23 cellular contexts compared by ENCODE assay signal in genomic region chr9:78609471-78609870, GRCh38.
DNase-seq lines count a peak whose midpoint lies in the region; ATAC-seq, FAIRE-seq and TF ChIP-seq lines count a peak whose summit lies in the region.
"Had no signal": no experiment of that assay in that cellular context is flagged by ENCODE, and none has a peak within 500 bp of the region (broad histone marks: within the 10 kb centered on the region; RNA-seq: fewer than 3 reads in every experiment).

No MANE protein-coding gene starts in this region.

- WGBS in neuronal stem cell (ENCODE audit: extremely low coverage in 2 of 2, insufficient read length in 2 of 2, insufficient replicate concordance in 1 of 2), 2 donors: no CpG with 5 or more reads among the region's 8 CpGs
- WGBS in small intestine, 3 donors: 78 to 82% (median 79%) methylated on average over 8 of the region's 8 CpGs

- no peaks in the 10 kb centered on the region for H3K9me3 ChIP-seq in DOHH2 (ENCODE audit: control insufficient read depth, insufficient read depth, low read length)
- H3K9me3 ChIP-seq in neuronal stem cell (replicated peaks in 1 of 2; ENCODE audit: control insufficient read depth in 2 of 2, insufficient read depth in 1 of 2, low read depth in 1 of 2, low read length in 2 of 2): no peaks in the 10 kb centered on the region
- no peaks in the 10 kb centered on the region for H3K9me3 ChIP-seq in small intestine (ENCODE audit: control insufficient read depth, low read depth)
- H3K9me3 ChIP-seq: esophagus squamous epithelium, left ventricle myocardium inferior, Peyer's patch, transverse colon had no signal

- no peak for TF ChIP-seq CTCF in DOHH2 (IDR thresholded peaks at IDR 0.05; ENCODE audit: low read depth, low read length, poor library complexity, severe bottlenecking)

- no peak overlapping the region for H2BK12ac ChIP-seq in neuronal stem cell (ENCODE audit: low read length)

- no peak overlapping the region for H3K4ac ChIP-seq in neuronal stem cell (ENCODE audit: low read length)

- peaks cover 25% of the 10 kb centered on the region for H3K27me3 ChIP-seq in DOHH2 (ENCODE audit: control insufficient read depth, low read length)
- H3K27me3 ChIP-seq in neuronal stem cell (ENCODE audit: control insufficient read depth in 3 of 3, insufficient read depth in 3 of 3, low read depth in 1 of 3, low read length in 3 of 3): no peaks in the 10 kb centered on the region
- H3K27me3 ChIP-seq in small intestine (ENCODE audit: control insufficient read depth in 2 of 2, insufficient read depth in 2 of 2, low read length in 2 of 2): no peaks in the 10 kb centered on the region
- H3K27me3 ChIP-seq: esophagus squamous epithelium, Peyer's patch, transverse colon had no signal

- H3K79me1 ChIP-seq in neuronal stem cell (ENCODE audit: low read depth, low read length): no peaks in the 10 kb centered on the region

- no peaks in the 10 kb centered on the region for H3K4me1 Mint-ChIP-seq in activated CD4-positive, alpha-beta T cell treated with anti-CD3 and anti-CD28 coated beads, Interleukin-2, amount 10 ng/mL, durations not matched to agents 24 days and 14 days
- H3K4me1 Mint-ChIP-seq in activated CD4-positive, alpha-beta T cell treated with anti-CD3 and anti-CD28 coated beads for 36 hours: no peaks in the 10 kb centered on the region
- H3K4me1 Mint-ChIP-seq: activated CD4-positive, alpha-beta T cell treated with anti-CD3 and anti-CD28 coated beads, Interleukin-2, amount 10 ng/mL, durations not matched to agents 7 days and 5 days; CD4-positive, alpha-beta memory T cell; IgD-negative memory B cell had no signal

- H2BK15ac ChIP-seq in neuronal stem cell (ENCODE audit: low read length): no peak overlapping the region

- no peaks in the 10 kb centered on the region for H3K79me2 ChIP-seq in DOHH2 (ENCODE audit: control insufficient read depth, low read length)

- no peak overlapping the region for H4K8ac ChIP-seq in neuronal stem cell (ENCODE audit: low read depth, low read length)

- H2BK120ac ChIP-seq in neuronal stem cell (ENCODE audit: low read depth, low read length): no peak overlapping the region

- 0 out of 2 replicates have a peak overlapping the region, but pooled peaks have one; percentile 16 for H3K4me2 ChIP-seq in DOHH2 (ENCODE audit: low read length)
- no peak overlapping the region for H3K4me2 ChIP-seq in neuronal stem cell (ENCODE audit: insufficient read depth, low read length, poor library complexity, severe bottlenecking)

- no peak overlapping the region for H3K23ac ChIP-seq in neuronal stem cell (ENCODE audit: low read depth, low read length, poor library complexity)

- no peak overlapping the region for H3K4me3 Mint-ChIP-seq in activated CD4-positive, alpha-beta T cell treated with anti-CD3 and anti-CD28 coated beads, Interleukin-2, amount 10 ng/mL, durations not matched to agents 24 days and 14 days
- H3K4me3 Mint-ChIP-seq in activated CD4-positive, alpha-beta T cell treated with anti-CD3 and anti-CD28 coated beads for 36 hours: no peak overlapping the region
- H3K4me3 Mint-ChIP-seq: activated CD4-positive, alpha-beta T cell treated with anti-CD3 and anti-CD28 coated beads, Interleukin-2, amount 10 ng/mL, durations not matched to agents 7 days and 5 days; CD4-positive, alpha-beta memory T cell had no signal

- peak; percentile 25 to 76 for DNase-seq in NCI-H2081 (lab: John Stamatoyannopoulos, UW)
- peak; percentile 88 for DNase-seq in NCI-H69 (lab: John Stamatoyannopoulos, UW)
- DNase-seq in neuronal stem cell (ENCODE audit: low spot score): no peak
- DNase-seq in small intestine: no peak
- DNase-seq in activated CD4-positive, alpha-beta T cell treated with anti-CD3 and anti-CD28 coated beads, Interleukin-2, amount 10 ng/mL, durations not matched to agents 24 days and 14 days: no peak
- no peak for DNase-seq in activated CD4-positive, alpha-beta T cell treated with anti-CD3 and anti-CD28 coated beads for 36 hours
- no peak for DNase-seq in AML-193 (lab: John Stamatoyannopoulos, UW)
- DNase-seq: activated CD4-positive, alpha-beta T cell treated with anti-CD3 and anti-CD28 coated beads, Interleukin-2, amount 10 ng/mL, durations not matched to agents 7 days and 5 days; activated CD8-positive, alpha-beta memory T cell treated with anti-CD3 and anti-CD28 coated beads, Interleukin-2, amount 50 U/mL, for 48 hours; CD4-positive, alpha-beta memory T cell; effector CD4-positive, alpha-beta T cell; esophagus squamous epithelium; H7; left ventricle myocardium inferior; MM.1S; Peyer's patch; stimulated activated naive CD8-positive, alpha-beta T cell treated with anti-CD3 and anti-CD28 coated beads, Interleukin-15, Interleukin-2, amounts not matched to agents 100 U/mL and 50 U/mL, for 24 hours; transverse colon had no signal

- H2BK5ac ChIP-seq in neuronal stem cell (ENCODE audit: low read length): no peak overlapping the region

- no peak for FAIRE-seq in small intestine (lab: Jason Lieb, UNC)
- FAIRE-seq: GM19239, TTC549 had no signal

- no peak overlapping the region for H3K27ac Mint-ChIP-seq in activated CD4-positive, alpha-beta T cell treated with anti-CD3 and anti-CD28 coated beads, Interleukin-2, amount 10 ng/mL, durations not matched to agents 24 days and 14 days
- H3K27ac Mint-ChIP-seq in activated CD4-positive, alpha-beta T cell treated with anti-CD3 and anti-CD28 coated beads for 36 hours: no peak overlapping the region
- H3K27ac Mint-ChIP-seq: activated CD4-positive, alpha-beta T cell treated with anti-CD3 and anti-CD28 coated beads, Interleukin-2, amount 10 ng/mL, durations not matched to agents 7 days and 5 days; CD4-positive, alpha-beta memory T cell; IgD-negative memory B cell had no signal

- H3K4me3 ChIP-seq in DOHH2 (ENCODE audit: low read length) (no peak overlapping the region), neuronal stem cell (ENCODE audit: low read length in 2 of 2) (no peak overlapping the region), small intestine (ENCODE audit: low read depth in 1 of 2, low read length in 2 of 2) (no peak overlapping the region)
- H3K4me3 ChIP-seq: esophagus squamous epithelium, left ventricle myocardium inferior, Peyer's patch, transverse colon had no signal

- H3K4me1 ChIP-seq in DOHH2 (ENCODE audit: control insufficient read depth, low read length) (peaks cover 10% of the 10 kb centered on the region), neuronal stem cell (ENCODE audit: control insufficient read depth in 2 of 2, insufficient read depth in 1 of 2, low read depth in 1 of 2, low read length in 2 of 2) (peaks cover 0 to 19% of the 10 kb centered on the region in 2 donors), small intestine (ENCODE audit: control insufficient read depth in 2 of 2, insufficient read depth in 1 of 2, low read depth in 1 of 2, low read length in 1 of 2) (no peaks in the 10 kb centered on the region)
- H3K4me1 ChIP-seq: left ventricle myocardium inferior, Peyer's patch, transverse colon had no signal

- H3K27me3 Mint-ChIP-seq in activated CD4-positive, alpha-beta T cell treated with anti-CD3 and anti-CD28 coated beads, Interleukin-2, amount 10 ng/mL, durations not matched to agents 24 days and 14 days: no peaks in the 10 kb centered on the region
- peaks cover 4% of the 10 kb centered on the region for H3K27me3 Mint-ChIP-seq in activated CD4-positive, alpha-beta T cell treated with anti-CD3 and anti-CD28 coated beads for 36 hours
- H3K27me3 Mint-ChIP-seq: activated CD4-positive, alpha-beta T cell treated with anti-CD3 and anti-CD28 coated beads, Interleukin-2, amount 10 ng/mL, durations not matched to agents 7 days and 5 days; CD4-positive, alpha-beta memory T cell; IgD-negative memory B cell had no signal

- no peak overlapping the region for H3K27ac ChIP-seq in DOHH2 (ENCODE audit: low read depth, low read length)
- no peak overlapping the region for H3K27ac ChIP-seq in neuronal stem cell (replicated peaks; ENCODE audit: low read length)
- H3K27ac ChIP-seq in small intestine (ENCODE audit: low read depth in 1 of 2, low read length in 1 of 2): no peak overlapping the region
- H3K27ac ChIP-seq: esophagus squamous epithelium, left ventricle myocardium inferior, Peyer's patch, transverse colon had no signal

- POLR2A ChIA-PET in activated CD4-positive, alpha-beta T cell treated with anti-CD3 and anti-CD28 coated beads for 36 hours (lab: Charles Lee): no interaction called here

- H3K9me3 Mint-ChIP-seq in activated CD4-positive, alpha-beta T cell treated with anti-CD3 and anti-CD28 coated beads, Interleukin-2, amount 10 ng/mL, durations not matched to agents 24 days and 14 days: no peaks in the 10 kb centered on the region
- H3K9me3 Mint-ChIP-seq in activated CD4-positive, alpha-beta T cell treated with anti-CD3 and anti-CD28 coated beads for 36 hours (ENCODE audit: low read depth): no peaks in the 10 kb centered on the region
- H3K9me3 Mint-ChIP-seq: activated CD4-positive, alpha-beta T cell treated with anti-CD3 and anti-CD28 coated beads, Interleukin-2, amount 10 ng/mL, durations not matched to agents 7 days and 5 days had no signal

- intact Hi-C loops in activated CD4-positive, alpha-beta T cell treated with anti-CD3 and anti-CD28 coated beads, Interleukin-2, amount 10 ng/mL, durations not matched to agents 24 days and 14 days (cut with micrococcal nuclease): no loop called here
- intact Hi-C loops in activated CD4-positive, alpha-beta T cell treated with anti-CD3 and anti-CD28 coated beads for 36 hours (cut with DNase I, micrococcal nuclease): no loop called here

- no peaks in the 10 kb centered on the region for H3K9me2 ChIP-seq in DOHH2 (replicated peaks; ENCODE audit: control insufficient read depth, low read length)

- H2AK5ac ChIP-seq in neuronal stem cell (ENCODE audit: low read depth, low read length): no peak overlapping the region

- no peaks in the 10 kb centered on the region for H3K36me3 ChIP-seq in DOHH2 (ENCODE audit: control insufficient read depth, low read length)
- H3K36me3 ChIP-seq in neuronal stem cell (replicated peaks in 1 of 2; ENCODE audit: control insufficient read depth in 2 of 2, insufficient read depth in 2 of 2, low read length in 2 of 2): no peaks in the 10 kb centered on the region
- no peaks in the 10 kb centered on the region for H3K36me3 ChIP-seq in small intestine (ENCODE audit: control insufficient read depth in 2 of 2, insufficient read depth in 2 of 2, low read length in 2 of 2)
- H3K36me3 ChIP-seq: esophagus squamous epithelium, left ventricle myocardium inferior, Peyer's patch, transverse colon had no signal

- H4K20me1 ChIP-seq in DOHH2 (ENCODE audit: control insufficient read depth, insufficient read depth, low read depth, low read length): no peaks in the 10 kb centered on the region

- no peak for ATAC-seq in activated CD4-positive, alpha-beta T cell treated with anti-CD3 and anti-CD28 coated beads for 36 hours
- ATAC-seq: sciatic nerve; stimulated activated naive CD8-positive, alpha-beta T cell treated with anti-CD3 and anti-CD28 coated beads, Interleukin-15, Interleukin-2, amounts not matched to agents 100 U/mL and 50 U/mL, for 24 hours had no signal

- no peaks in the 10 kb centered on the region for H3K36me3 Mint-ChIP-seq in activated CD4-positive, alpha-beta T cell treated with anti-CD3 and anti-CD28 coated beads, Interleukin-2, amount 10 ng/mL, durations not matched to agents 24 days and 14 days (ENCODE audit: low read depth)
- H3K36me3 Mint-ChIP-seq in activated CD4-positive, alpha-beta T cell treated with anti-CD3 and anti-CD28 coated beads for 36 hours (ENCODE audit: low read depth): no peaks in the 10 kb centered on the region
- H3K36me3 Mint-ChIP-seq: CD4-positive, alpha-beta memory T cell; IgD-negative memory B cell had no signal

- H4K91ac ChIP-seq in neuronal stem cell (ENCODE audit: low read depth, low read length, poor library complexity): no peak overlapping the region

- CTCF ChIA-PET in activated CD4-positive, alpha-beta T cell treated with anti-CD3 and anti-CD28 coated beads for 36 hours (lab: Charles Lee): no interaction called here

- peak overlapping the region; percentile 18 for H2AFZ ChIP-seq in neuronal stem cell (ENCODE audit: low read length)

- H3K9ac ChIP-seq in neuronal stem cell (ENCODE audit: low read depth, low read length, poor library complexity): no peak overlapping the region

- no peak overlapping the region for H3K14ac ChIP-seq in neuronal stem cell (ENCODE audit: low read length)

- H3F3A ChIP-seq in DOHH2 (ENCODE audit: control insufficient read depth, insufficient read depth): no peaks in the 10 kb centered on the region

- no peak overlapping the region for H3K18ac ChIP-seq in neuronal stem cell (ENCODE audit: low read length)

Comparison
In these comparisons a context has a peak if more than half of its experiments do, and no peak if none do; other contexts are left out.
1. DNase-seq: peak in NCI-H2081 (2 of 2) and NCI-H69 (single experiment); none in neuronal stem cell (single experiment), small intestine (single experiment), activated CD4-positive, alpha-beta T cell treated with anti-CD3 and anti-CD28 coated beads, Interleukin-2, amount 10 ng/mL, durations not matched to agents 24 days and 14 days (single experiment), activated CD4-positive, alpha-beta T cell treated with anti-CD3 and anti-CD28 coated beads for 36 hours (single experiment) and AML-193 (0 of 2).